Comparison of ENCODE assay signal across 8 cellular contexts in genomic region chr12:29710104-29710503, GRCh38.
DNase-seq lines count a peak whose midpoint lies in the region; ATAC-seq and TF ChIP-seq lines count a peak whose summit lies in the region.
"Had no signal": no experiment of that assay in that cellular context is flagged by ENCODE, and none has a peak within 500 bp of the region (broad histone marks: within the 10 kb centered on the region; RNA-seq: fewer than 3 reads in every experiment).

No MANE protein-coding gene starts in this region.

- in situ Hi-C loops in astrocyte of the spinal cord (cut with HindIII; ENCODE audit: low sequenced_read_pairs) = no loop called here

- no peak overlapping the region for H3K4me3 ChIP-seq in astrocyte of the spinal cord (ENCODE audit: low read depth, low read length)
- H3K4me3 ChIP-seq in subcutaneous abdominal adipose tissue (ENCODE audit: low read depth in 1 of 5, low read length in 5 of 5) = peak overlapping the region in 1 of 5 donors; percentile 26
- H3K4me3 ChIP-seq: adrenal gland had no signal

- no peaks in the 10 kb centered on the region for H3K27me3 Mint-ChIP-seq in osteocyte (ENCODE audit: unreplicated experiment)
- peaks cover 0 to 6% of the 10 kb centered on the region in 2 donors for H3K27me3 Mint-ChIP-seq in natural killer cell treated with Interleukin-12 subunit alpha and Interleukin-12 subunit beta and Interleukin-15 and Interleukin-18, amount 100 ng/mL, for 72 hours

- no peaks in the 10 kb centered on the region for H3K9me3 Mint-ChIP-seq in osteocyte (ENCODE audit: unreplicated experiment)
- H3K9me3 Mint-ChIP-seq in natural killer cell treated with Interleukin-12 subunit alpha and Interleukin-12 subunit beta and Interleukin-15 and Interleukin-18, amount 100 ng/mL, for 72 hours = no peaks in the 10 kb centered on the region

- DNase-seq in NCI-H1930 (lab: John Stamatoyannopoulos, UW) (peak; percentile 26 to 54), astrocyte of the spinal cord (ENCODE audit: low read depth, low spot score) (peak; percentile 15), iPS DF 4.7 (ENCODE audit: extremely low read depth, low spot score) (peak; percentile 36), osteocyte (ENCODE audit: extremely low spot score, unreplicated experiment) (no peak)
- no peak for DNase-seq in natural killer cell treated with Interleukin-12 subunit alpha and Interleukin-12 subunit beta and Interleukin-15 and Interleukin-18, amount 100 ng/mL, for 72 hours (ENCODE audit: low spot score)

- peaks cover 62% of the 10 kb centered on the region for H3K4me1 Mint-ChIP-seq in osteocyte (ENCODE audit: unreplicated experiment)
- H3K4me1 Mint-ChIP-seq in natural killer cell treated with Interleukin-12 subunit alpha and Interleukin-12 subunit beta and Interleukin-15 and Interleukin-18, amount 100 ng/mL, for 72 hours (ENCODE audit: low read depth in 2 of 2) = no peaks in the 10 kb centered on the region

- no peak overlapping the region for H3K9ac ChIP-seq in subcutaneous abdominal adipose tissue (ENCODE audit: low read length in 5 of 5)

- peak overlapping the region; percentile 56 for H3K27ac ChIP-seq in subcutaneous abdominal adipose tissue (ENCODE audit: low read depth, low read length)

- H3K9me3 ChIP-seq in subcutaneous abdominal adipose tissue (ENCODE audit: control insufficient read depth in 5 of 5, low read length in 5 of 5) = no peaks in the 10 kb centered on the region
- H3K9me3 ChIP-seq: adrenal gland had no signal

- peaks cover 12% of the 10 kb centered on the region for H3K36me3 Mint-ChIP-seq in osteocyte (ENCODE audit: unreplicated experiment)
- H3K36me3 Mint-ChIP-seq in natural killer cell treated with Interleukin-12 subunit alpha and Interleukin-12 subunit beta and Interleukin-15 and Interleukin-18, amount 100 ng/mL, for 72 hours = no peaks in the 10 kb centered on the region

- peaks cover 2 to 50% (median 27%) of the 10 kb centered on the region in 5 donors for H3K4me1 ChIP-seq in subcutaneous abdominal adipose tissue (ENCODE audit: control insufficient read depth in 5 of 5, insufficient read depth in 5 of 5, low read length in 5 of 5)

- no peaks in the 10 kb centered on the region for H3K27me3 ChIP-seq in subcutaneous abdominal adipose tissue (ENCODE audit: control insufficient read depth in 5 of 5, insufficient read depth in 4 of 5, low read length in 5 of 5)
- H3K27me3 ChIP-seq: adrenal gland had no signal

- no peak overlapping the region for H3K4me3 Mint-ChIP-seq in osteocyte (ENCODE audit: unreplicated experiment)
- no peak overlapping the region for H3K4me3 Mint-ChIP-seq in natural killer cell treated with Interleukin-12 subunit alpha and Interleukin-12 subunit beta and Interleukin-15 and Interleukin-18, amount 100 ng/mL, for 72 hours

- no peak for TF ChIP-seq CTCF in astrocyte of the spinal cord (IDR thresholded peaks at IDR 0.05; ENCODE audit: low read depth, low read length)
- TF ChIP-seq CTCF in osteocyte (IDR thresholded peaks at IDR 0.05) = no peak

- no peak overlapping the region for H3K27ac Mint-ChIP-seq in osteocyte (ENCODE audit: unreplicated experiment)
- H3K27ac Mint-ChIP-seq in natural killer cell treated with Interleukin-12 subunit alpha and Interleukin-12 subunit beta and Interleukin-15 and Interleukin-18, amount 100 ng/mL, for 72 hours = no peak overlapping the region

- no peaks in the 10 kb centered on the region for H3K36me3 ChIP-seq in subcutaneous abdominal adipose tissue (ENCODE audit: control insufficient read depth in 5 of 5, insufficient read depth in 5 of 5, low read length in 5 of 5)
- H3K36me3 ChIP-seq: adrenal gland had no signal

- no peak for ATAC-seq in natural killer cell treated with Interleukin-12 subunit alpha and Interleukin-12 subunit beta and Interleukin-15 and Interleukin-18, amount 100 ng/mL, for 72 hours
- no peak for ATAC-seq in HG02970 (IDR thresholded peaks at IDR 0.05; ENCODE audit: low FRiP score, unreplicated experiment)

Comparison
In these comparisons a context has a peak if more than half of its experiments do, and no peak if none do; other contexts are left out.
1. DNase-seq: peak in NCI-H1930 (2 of 2), astrocyte of the spinal cord (single experiment) and iPS DF 4.7 (single experiment); none in osteocyte (single experiment) and natural killer cell treated with Interleukin-12 subunit alpha and Interleukin-12 subunit beta and Interleukin-15 and Interleukin-18, amount 100 ng/mL, for 72 hours (single experiment).